1 cellular context compared by ENCODE assay signal in genomic region chr6:42704937-42705374, GRCh38.
TF ChIP-seq lines count a peak whose summit lies in the region.

No MANE protein-coding gene starts in this region.

TF ChIP-seq in HepG2, 621 proteins besides CTCF, POLR2A, EP300 and RAD21:
- TF ChIP-seq NFKB2 (CRISPR knock-in tag; IDR thresholded peaks at IDR 0.05; ENCODE audit: borderline replicate concordance) = peak; percentile 4; the same call in 1 of the 2 replicates
- no peak for TF ChIP-seq RFXANK (CRISPR knock-in tag; IDR thresholded peaks at IDR 0.05)
